ENCODE assay signal across 30 cellular contexts in the genomic region with DNA sequence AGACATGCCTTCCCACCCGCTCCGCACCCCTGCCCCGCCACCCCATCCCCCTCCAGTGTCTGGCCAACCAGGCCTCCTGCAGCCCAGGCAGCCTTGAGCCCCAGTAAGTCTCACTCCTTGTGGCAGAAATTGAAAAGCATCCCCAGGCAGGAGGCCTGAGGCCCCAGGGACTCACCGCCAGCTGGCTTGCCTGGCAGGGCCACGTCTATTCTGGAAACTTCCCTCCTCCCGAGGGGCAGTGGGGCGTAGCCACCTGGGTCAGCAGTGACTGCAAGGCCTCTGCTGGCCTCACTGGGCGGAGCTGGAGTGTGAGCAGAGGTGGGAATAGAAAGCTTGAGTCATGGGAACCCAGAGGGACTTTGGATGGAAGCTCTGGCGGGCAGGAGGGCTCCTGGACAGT. TPM values are rescaled to one million over a fixed set of nuclear protein-coding genes. Genes with fewer than 3 reads are reported as not detected.
DNase-seq lines count a peak whose midpoint lies in the region; ATAC-seq, FAIRE-seq and TF ChIP-seq lines count a peak whose summit lies in the region.
"Had no signal": no experiment of that assay in that cellular context is flagged by ENCODE, and none has a peak within 500 bp of the region (broad histone marks: within the 10 kb centered on the region; RNA-seq: fewer than 3 reads in every experiment).

No MANE protein-coding gene starts in this region.

- H3K4me3 ChIP-seq in BLaER1 treated with 17β-estradiol and CSF1 and Interleukin-3, amounts not matched to agents 10 nM and 100 nM = no peak overlapping the region
- H3K4me3 ChIP-seq in H1 (ENCODE audit: extremely low read depth in 1 of 4, insufficient read depth in 2 of 4, low read depth in 3 of 4, low read length in 4 of 4) = no peak overlapping the region
- no peak overlapping the region for H3K4me3 ChIP-seq in psoas muscle
- H3K4me3 ChIP-seq: MG63, pancreas, suprapubic skin had no signal

- WGBS in H1 (ENCODE audit: extremely low coverage in 1 of 2, insufficient coverage in 1 of 2, insufficient read length in 1 of 2, insufficient replicate concordance in 2 of 2, low coverage in 1 of 2, low lambda C conversion rate in 2 of 2, missing lambda C conversion rate in 1 of 2), 2 experiments = 93% methylated on average over 6 of the region's 9 CpGs; no CpG with 5 or more reads in 1 of the 2 experiments
- 58 to 73% (median 62%) methylated on average over 6 to 9 of the region's 9 CpGs for WGBS in psoas muscle, 3 donors

- no peak overlapping the region; the same call in 1 of the 2 replicates for H2BK12ac ChIP-seq in H1 (ENCODE audit: low read depth, low read length)

- H4K91ac ChIP-seq in H1 (replicated peaks; ENCODE audit: insufficient read length, low read length) = no peak overlapping the region

- no peak for TF ChIP-seq CTCF in H1 (IDR thresholded peaks at IDR 0.05; ENCODE audit: control extremely low read depth in 1 of 3, insufficient read depth in 1 of 3, low read depth in 1 of 3, low read length in 3 of 3)
- no peak for TF ChIP-seq CTCF in psoas muscle (IDR thresholded peaks at IDR 0.05)

- H3K4ac ChIP-seq in H1 (replicated peaks; ENCODE audit: insufficient read length, low read depth, low read length) = peak overlapping the region; percentile 39

- H3K27me3 ChIP-seq in BLaER1 treated with 17β-estradiol and CSF1 and Interleukin-3, amounts not matched to agents 10 nM and 100 nM = no peaks in the 10 kb centered on the region
- H3K27me3 ChIP-seq in H1 (replicated peaks in 1 of 4; ENCODE audit: control insufficient read depth in 3 of 4, extremely low read depth in 1 of 4, insufficient read depth in 3 of 4, low read length in 3 of 4) (no peaks in the 10 kb centered on the region), psoas muscle (ENCODE audit: insufficient read depth in 3 of 3, low read length in 2 of 3) (peaks cover 0 to 12% (median 0%) of the 10 kb centered on the region in 3 donors)
- H3K27me3 ChIP-seq: MG63, pancreas had no signal

- H2BK20ac ChIP-seq in H1 (ENCODE audit: low read length) = no peak overlapping the region

- no peak overlapping the region for H2AFZ ChIP-seq in H1 (ENCODE audit: low read length)

- H2BK120ac ChIP-seq in H1 (replicated peaks; ENCODE audit: low read depth, low read length) = no peak overlapping the region

- H3K4me1 ChIP-seq in BLaER1 treated with 17β-estradiol and CSF1 and Interleukin-3, amounts not matched to agents 10 nM and 100 nM = peaks cover 0 to 61% (median 49%) of the 10 kb centered on the region in 10 experiments; a peak in 16 of 20 replicates
- peaks cover 0 to 10% (median 5%) of the 10 kb centered on the region in 4 experiments; a peak in 4 of 7 replicates for H3K4me1 ChIP-seq in H1 (replicated peaks in 1 of 4; ENCODE audit: control insufficient read depth in 3 of 4, insufficient read depth in 4 of 4, low read length in 3 of 4)
- H3K4me1 ChIP-seq in psoas muscle = no peaks in the 10 kb centered on the region
- H3K4me1 ChIP-seq: pancreas, suprapubic skin had no signal

- H4K5ac ChIP-seq in H1 (ENCODE audit: insufficient read length, low read depth, low read length) = no peak overlapping the region

- no peaks in the 10 kb centered on the region for H3K36me3 ChIP-seq in BLaER1 treated with 17β-estradiol and CSF1 and Interleukin-3, amounts not matched to agents 10 nM and 100 nM
- H3K36me3 ChIP-seq in H1 (ENCODE audit: control insufficient read depth in 2 of 4, insufficient read depth in 4 of 4, low read length in 3 of 4) = no peaks in the 10 kb centered on the region
- H3K36me3 ChIP-seq in psoas muscle (ENCODE audit: insufficient read depth in 1 of 2, low read depth in 1 of 2) = no peaks in the 10 kb centered on the region
- H3K36me3 ChIP-seq: MG63, pancreas had no signal

- DNase-seq in HK-2 (ENCODE audit: unreplicated experiment) = peak; percentile 20
- no peak for DNase-seq in H1 (ENCODE audit: low read depth in 1 of 2, low spot score in 2 of 2)
- DNase-seq in psoas muscle = peak; percentile 6 to 35
- DNase-seq in DMS153 (lab: John Stamatoyannopoulos, UW) = no peak
- DNase-seq: activated CD4-positive, alpha-beta memory T cell treated with anti-CD3 and anti-CD28 coated beads, Interleukin-2, amount 10 ng/mL, durations not matched to agents 7 days and 5 days; activated gamma-delta T cell; activated naive CD8-positive, alpha-beta T cell treated with anti-CD3 and anti-CD28 coated beads, Interleukin-2, amount 50 U/mL, for 24 hours; activated T-cell treated with anti-CD3 and anti-CD28 coated beads for 4 hours; CD4-positive, CD25-positive, alpha-beta regulatory T cell; cortex of kidney; DMS 273 treated with DMSO at 0.1 percent for 48 hours; left colon; MG63; naive thymus-derived CD4-positive, alpha-beta T cell; NCI-H146; NCI-H2171; NCI-H524 treated with DMSO at 0.1 percent for 48 hours; stimulated activated CD4-positive, alpha-beta T cell treated with anti-CD3 and anti-CD28 coated beads, Interleukin-1b, Interleukin-23, amount 100 ng/mL, for 48 hours; T1000 had no signal

- peak overlapping the region; percentile 81; the same call in 1 of the 2 replicates for H2BK15ac ChIP-seq in H1 (ENCODE audit: low read length)

- H3K56ac ChIP-seq in H1 (replicated peaks; ENCODE audit: insufficient read length, low read depth, low read length) = no peak overlapping the region

- H3K14ac ChIP-seq in H1 (ENCODE audit: insufficient read length) = no peak overlapping the region

- H2BK5ac ChIP-seq in H1 (ENCODE audit: low read depth, low read length) = no peak overlapping the region; the same call in 1 of the 2 replicates

- ATAC-seq in psoas muscle (peak in 1 of 4 donors; percentile 55), HG03097 (IDR thresholded peaks at IDR 0.05; ENCODE audit: low FRiP score, unreplicated experiment) (no peak), GM19395 (IDR thresholded peaks at IDR 0.05; ENCODE audit: unreplicated experiment) (no peak), GM21360 (IDR thresholded peaks at IDR 0.05; ENCODE audit: unreplicated experiment) (no peak)
- ATAC-seq: activated CD4-positive, CD25-positive, alpha-beta regulatory T cell treated with anti-CD3 and anti-CD28 coated beads, Interleukin-2, amount 50 U/mL, for 24 hours; activated naive CD8-positive, alpha-beta T cell treated with anti-CD3 and anti-CD28 coated beads, Interleukin-2, amount 50 U/mL, for 24 hours; left colon; naive thymus-derived CD4-positive, alpha-beta T cell; pancreas had no signal

- FAIRE-seq in H1 (lab: Jason Lieb, UNC) = no peak
- FAIRE-seq: endometrium, G401.6, pancreas had no signal

- no peak for TF ChIP-seq RAD21 in H1 (IDR thresholded peaks at IDR 0.05 in 1 of 2, conservative IDR thresholded peaks at IDR 0.05 in 1 of 2; ENCODE audit: low read depth in 2 of 2, low read length in 2 of 2)

- H3K79me2 ChIP-seq in H1 (ENCODE audit: control insufficient read depth in 1 of 2, insufficient read depth in 2 of 2, low read length in 2 of 2) = no peaks in the 10 kb centered on the region

- no peak for TF ChIP-seq POLR2A in H1 (IDR thresholded peaks at IDR 0.05; ENCODE audit: control extremely low read depth in 1 of 2, low read depth in 2 of 2, low read length in 2 of 2)

- H3K79me1 ChIP-seq in H1 (ENCODE audit: low read depth, low read length) = no peaks in the 10 kb centered on the region

- 0 out of 2 replicates have a peak, but pooled peaks cover 3% of the 10 kb centered on the region for H3K23me2 ChIP-seq in H1 (ENCODE audit: low read depth, low read length)

- peak overlapping the region in 2 of 11 experiments; percentile 37 to 51; a peak in 2 of 22 replicates for H3K9ac ChIP-seq in BLaER1 treated with 17β-estradiol and CSF1 and Interleukin-3, amounts not matched to agents 10 nM and 100 nM
- no peak overlapping the region for H3K9ac ChIP-seq in H1 (replicated peaks in 1 of 4; ENCODE audit: extremely low read depth in 1 of 4, low read depth in 3 of 4, low read length in 3 of 4)

- no peak overlapping the region for H4K8ac ChIP-seq in H1 (ENCODE audit: extremely low read depth, insufficient read depth, low read length)

- TF ChIP-seq EP300 in H1 (IDR thresholded peaks at IDR 0.05; ENCODE audit: borderline replicate concordance in 1 of 2, low read depth in 2 of 2, low read length in 2 of 2) = no peak

- POLR2A ChIA-PET in H1 (lab: Charles Lee; ENCODE audit: partially characterized antibody) = no interaction called here

- H3K23ac ChIP-seq in H1 (ENCODE audit: insufficient read length) = no peak overlapping the region

- no peak overlapping the region for H2AK5ac ChIP-seq in H1 (ENCODE audit: low read depth, low read length)

- peak overlapping the region; percentile 48; the same call in 1 of the 2 replicates for H3K18ac ChIP-seq in H1 (ENCODE audit: extremely low read depth, low read length)

- CTCF ChIA-PET in H1 (lab: Charles Lee; ENCODE audit: partially characterized antibody) = interaction anchor here (0.6 to 2.8 kb wide), 6 partner anchors 14 to 171 kb away, joined by 3 to 12 read pairs (median 3); no protein-coding TSS in a partner anchor

- intact Hi-C loops in psoas muscle (cut with DNase I) = no loop called here

- no peak overlapping the region for H3K27ac ChIP-seq in BLaER1 treated with 17β-estradiol and CSF1 and Interleukin-3, amounts not matched to agents 10 nM and 100 nM
- H3K27ac ChIP-seq in H1 (ENCODE audit: low read depth, low read length) (no peak overlapping the region), psoas muscle (peak overlapping the region; percentile 9)
- H3K27ac ChIP-seq: HL-60, pancreas, suprapubic skin had no signal

- H4K20me1 ChIP-seq in BLaER1 treated with 17β-estradiol and CSF1 and Interleukin-3, amounts not matched to agents 10 nM and 100 nM = peaks cover 0 to 12% (median 0%) of the 10 kb centered on the region in 11 experiments; a peak in 2 of 22 replicates
- no peaks in the 10 kb centered on the region for H4K20me1 ChIP-seq in H1 (replicated peaks in 1 of 2; ENCODE audit: control insufficient read depth in 1 of 2, insufficient read depth in 2 of 2, low read length in 2 of 2)

- no peaks in the 10 kb centered on the region for H3K9me3 ChIP-seq in BLaER1 treated with 17β-estradiol and CSF1 and Interleukin-3, amounts not matched to agents 10 nM and 100 nM (replicated peaks in 1 of 11)
- no peaks in the 10 kb centered on the region for H3K9me3 ChIP-seq in H1 (ENCODE audit: insufficient read depth in 2 of 2, low read depth in 1 of 2, low read length in 1 of 2)
- H3K9me3 ChIP-seq in psoas muscle = no peaks in the 10 kb centered on the region
- H3K9me3 ChIP-seq: MG63, pancreas, suprapubic skin had no signal

- peak overlapping the region in 10 of 11 experiments; percentile 32 to 87 (median 70); a peak in 18 of 22 replicates for H3K4me2 ChIP-seq in BLaER1 treated with 17β-estradiol and CSF1 and Interleukin-3, amounts not matched to agents 10 nM and 100 nM
- H3K4me2 ChIP-seq in H1 (ENCODE audit: insufficient read depth in 1 of 2, low read depth in 2 of 2, low read length in 2 of 2) = no peak overlapping the region

RNA-seq across cellular contexts. Expression of a gene that starts 26.3 kb away (rescaled TPM):
- 4.3 and 5.0 TPM in 2 replicates for total RNA-seq in H1 (2021; fragmentation: NEBNext Ultra II Directional; extraction: Animal tissue kit (Norgen Biotek cat#: 25700))
- polyA plus RNA-seq in H1 (2011; rRNA removed) (3.6 and 4.7 TPM in 2 replicates), psoas muscle (1 to 10 TPM; 2.2 to 8.7 (median 4.5) TPM)
- 2.7 TPM for polyA plus RNA-seq in H1 (2011; cell fraction: cytosol; rRNA removed)
- polyA plus RNA-seq in H1 (2011; cell fraction: nucleus; rRNA removed) = 8.2 TPM
- polyA plus RNA-seq in H1 (2012, experiment 1 of 2) = 3.5 to 8.6 TPM (median 6.9 TPM) in 4 replicates
- 1.3 TPM for polyA plus RNA-seq in H1 (2012, experiment 2 of 2)
- 4.9 TPM for polyA plus RNA-seq in H1 (2013, experiment 1 of 2)
- 4.3 TPM for polyA plus RNA-seq in H1 (2013, experiment 2 of 2)
- polyA minus RNA-seq in H1 (2011; rRNA and poly(A)+ RNA removed) = 3.2 and 6.5 TPM in 2 replicates
- polyA minus RNA-seq in H1 (2011; cell fraction: cytosol; rRNA and poly(A)+ RNA removed) = 3.9 TPM
- polyA minus RNA-seq in H1 (2011; cell fraction: nucleus; rRNA and poly(A)+ RNA removed) = 6.7 TPM
- total RNA-seq in psoas muscle = 10 to 100 TPM in 3 of 4 donors, 1 to 10 TPM in 1; 5.1 to 11.3 (median 11.3) TPM
- total RNA-seq: activated CD4-positive, alpha-beta memory T cell treated with anti-CD3 and anti-CD28 coated beads, Interleukin-2, amount 10 ng/mL, durations not matched to agents 7 days and 5 days; CD4-positive, CD25-positive, alpha-beta regulatory T cell; naive thymus-derived CD4-positive, alpha-beta T cell had no signal
- polyA plus RNA-seq: CD4-positive, CD25-positive, alpha-beta regulatory T cell; IgD-negative memory B cell; naive thymus-derived CD4-positive, alpha-beta T cell had no signal

Comparison
In these comparisons a context has a peak if more than half of its experiments do, and no peak if none do; other contexts are left out.
1. H3K4me2 ChIP-seq: peak in BLaER1 treated with 17β-estradiol and CSF1 and Interleukin-3, amounts not matched to agents 10 nM and 100 nM (10 of 11); none in H1 (0 of 2).
2. DNase-seq: peak in HK-2 (single experiment) and psoas muscle (2 of 2); none in H1 (0 of 2) and DMS153 (single experiment).